Comparison of ENCODE assay signal across 8 cellular contexts in the genomic region with DNA sequence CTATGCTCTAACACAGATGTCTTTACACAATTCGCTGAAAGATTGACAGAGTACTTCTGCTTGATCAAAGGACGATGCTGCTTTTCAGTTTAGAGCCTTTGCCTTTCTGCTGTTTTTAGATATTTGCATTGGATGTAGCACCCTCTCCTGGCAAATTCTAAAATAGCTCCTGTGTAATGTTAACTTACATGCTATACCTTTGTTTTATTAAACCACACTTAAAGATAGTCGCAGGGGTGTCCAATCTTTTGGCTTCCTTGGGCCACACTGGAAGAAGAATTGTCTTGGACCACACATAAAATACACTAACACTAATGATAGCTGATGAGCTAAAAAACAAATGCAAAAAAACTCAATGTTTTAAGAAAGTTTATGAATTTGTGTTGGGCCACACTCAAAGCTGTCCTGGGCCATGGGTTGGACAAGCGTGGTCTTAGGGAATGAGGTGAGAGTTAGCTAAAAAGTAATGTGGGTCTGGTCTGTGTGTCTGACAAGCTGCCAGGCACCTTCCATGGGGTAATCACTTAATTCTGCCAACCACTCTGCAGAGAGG.
DNase-seq lines count a peak whose midpoint lies in the region; ATAC-seq and TF ChIP-seq lines count a peak whose summit lies in the region.

No MANE protein-coding gene starts in this region.

- peak; percentile 44 for TF ChIP-seq CTCF in glutamatergic neuron (IDR thresholded peaks at IDR 0.05; ENCODE audit: partially characterized antibody, unreplicated experiment)
- TF ChIP-seq CTCF in prostate gland (IDR thresholded peaks at IDR 0.05): peak in 3 of 4 experiments; percentile 56 to 81 (median 81)

- H3K27me3 ChIP-seq in prostate gland (replicated peaks; ENCODE audit: insufficient read depth): no peaks in the 10 kb centered on the region

- intact Hi-C loops in prostate gland (cut with DNase I): loop anchor here (5.0 to 10.0 kb wide), 3 partner anchors 100 to 580 kb away; no protein-coding TSS in a partner anchor

- ATAC-seq in GM19035 (IDR thresholded peaks at IDR 0.05; ENCODE audit: unreplicated experiment): peak; percentile 56
- peak; percentile 72 for ATAC-seq in activated CD8-positive, alpha-beta T cell treated with anti-CD3 and anti-CD28 coated beads, Interleukin-2, amount 10 ng/mL, durations not matched to agents 7 days and 5 days
- ATAC-seq in HG02763 (IDR thresholded peaks at IDR 0.05; ENCODE audit: unreplicated experiment): no peak
- no peak for ATAC-seq in HG02885 (IDR thresholded peaks at IDR 0.05; ENCODE audit: poor library complexity, unreplicated experiment)

- H3K27me3 Mint-ChIP-seq in activated CD8-positive, alpha-beta T cell treated with anti-CD3 and anti-CD28 coated beads, Interleukin-2, amount 10 ng/mL, durations not matched to agents 7 days and 5 days (ENCODE audit: low read depth): no peaks in the 10 kb centered on the region
- H3K27me3 Mint-ChIP-seq in glutamatergic neuron (ENCODE audit: unreplicated experiment): no peaks in the 10 kb centered on the region

- CTCF ChIA-PET in activated CD8-positive, alpha-beta T cell treated with anti-CD3 and anti-CD28 coated beads, Interleukin-2, amount 10 ng/mL, durations not matched to agents 7 days and 5 days (lab: Charles Lee): interaction anchor here (0.7 to 4.0 kb wide), 27 partner anchors 9 to 577 kb away, joined by 3 to 80 read pairs (median 4); a partner anchor contains a TSS

- H3K9me3 ChIP-seq in prostate gland: no peaks in the 10 kb centered on the region

- peaks cover 16% of the 10 kb centered on the region for H3K36me3 Mint-ChIP-seq in activated CD8-positive, alpha-beta T cell treated with anti-CD3 and anti-CD28 coated beads, Interleukin-2, amount 10 ng/mL, durations not matched to agents 7 days and 5 days (ENCODE audit: low read depth)
- no peaks in the 10 kb centered on the region for H3K36me3 Mint-ChIP-seq in glutamatergic neuron (ENCODE audit: unreplicated experiment)

- H3K27ac Mint-ChIP-seq in activated CD8-positive, alpha-beta T cell treated with anti-CD3 and anti-CD28 coated beads, Interleukin-2, amount 10 ng/mL, durations not matched to agents 7 days and 5 days: no peak overlapping the region
- H3K27ac Mint-ChIP-seq in glutamatergic neuron (ENCODE audit: unreplicated experiment): no peak overlapping the region

- H3K4me1 Mint-ChIP-seq in activated CD8-positive, alpha-beta T cell treated with anti-CD3 and anti-CD28 coated beads, Interleukin-2, amount 10 ng/mL, durations not matched to agents 7 days and 5 days (ENCODE audit: low read depth): no peaks in the 10 kb centered on the region
- H3K4me1 Mint-ChIP-seq in glutamatergic neuron (ENCODE audit: low read depth, unreplicated experiment): no peaks in the 10 kb centered on the region

- no peak for TF ChIP-seq POLR2A in prostate gland (IDR thresholded peaks at IDR 0.05)

- no peaks in the 10 kb centered on the region for H3K9me3 Mint-ChIP-seq in activated CD8-positive, alpha-beta T cell treated with anti-CD3 and anti-CD28 coated beads, Interleukin-2, amount 10 ng/mL, durations not matched to agents 7 days and 5 days (ENCODE audit: insufficient read depth)
- H3K9me3 Mint-ChIP-seq in glutamatergic neuron (ENCODE audit: unreplicated experiment): peaks cover 1% of the 10 kb centered on the region

- H3K27ac ChIP-seq in prostate gland: no peak overlapping the region

- POLR2A ChIA-PET in activated CD8-positive, alpha-beta T cell treated with anti-CD3 and anti-CD28 coated beads, Interleukin-2, amount 10 ng/mL, durations not matched to agents 7 days and 5 days (lab: Charles Lee): no interaction called here

- no peak overlapping the region for H3K4me3 ChIP-seq in prostate gland

- no peaks in the 10 kb centered on the region for H3K36me3 ChIP-seq in prostate gland

- 41% methylated on average over 4 of the region's 4 CpGs for WGBS in prostate gland

- no peak overlapping the region for H3K4me3 Mint-ChIP-seq in activated CD8-positive, alpha-beta T cell treated with anti-CD3 and anti-CD28 coated beads, Interleukin-2, amount 10 ng/mL, durations not matched to agents 7 days and 5 days
- H3K4me3 Mint-ChIP-seq in glutamatergic neuron (ENCODE audit: unreplicated experiment): no peak overlapping the region

- no peaks in the 10 kb centered on the region for H3K4me1 ChIP-seq in prostate gland (replicated peaks)

- peak; percentile 54 for DNase-seq in Caki2 (ENCODE audit: low read depth)
- peak; percentile 8 for DNase-seq in NCI-H2171 (lab: John Stamatoyannopoulos, UW)
- peak; percentile 54 for DNase-seq in activated CD8-positive, alpha-beta T cell treated with anti-CD3 and anti-CD28 coated beads, Interleukin-2, amount 10 ng/mL, durations not matched to agents 7 days and 5 days
- no peak for DNase-seq in glutamatergic neuron
- peak; percentile 31 for DNase-seq in prostate gland (ENCODE audit: low spot score)

- in situ Hi-C loops in Caki2 (cut with HindIII; ENCODE audit: low pct_unique_long_range_greater_than_20kb, low sequenced_read_pairs): no loop called here

Comparison
In these comparisons a context has a peak if more than half of its experiments do, and no peak if none do; other contexts are left out.
1. ATAC-seq: peak in GM19035 (single experiment) and activated CD8-positive, alpha-beta T cell treated with anti-CD3 and anti-CD28 coated beads, Interleukin-2, amount 10 ng/mL, durations not matched to agents 7 days and 5 days (single experiment); none in HG02763 (single experiment) and HG02885 (single experiment).